Comparison of ENCODE assay signal across 21 cellular contexts in genomic region chrX:21711126-21711847, GRCh38. TPM values are rescaled to one million over a fixed set of nuclear protein-coding genes. Genes with fewer than 3 reads are reported as not detected.
"Had no signal": no experiment of that assay in that cellular context is flagged by ENCODE, and none has a peak within 500 bp of the region (broad histone marks: within the 10 kb centered on the region; RNA-seq: fewer than 3 reads in every experiment).

No MANE protein-coding gene starts in this region.

- H3K9me3 ChIP-seq: body of pancreas, prostate gland, right lobe of liver, upper lobe of right lung had no signal

- H3K36me3 Mint-ChIP-seq: activated CD4-positive, alpha-beta memory T cell treated with anti-CD3 and anti-CD28 coated beads for 36 hours; activated naive CD8-positive, alpha-beta T cell treated with anti-CD3 and anti-CD28 coated beads, Interleukin-2, amount 10 ng/mL, durations not matched to agents 7 days and 5 days; stimulated activated effector memory CD8-positive, alpha-beta T cell treated with anti-CD3 and anti-CD28 coated beads, Interleukin-12 subunit alpha, Interleukin-12 subunit beta, amount 100 ng/mL, for 72 hours; T-cell had no signal

- H3K4me3 Mint-ChIP-seq: activated B cell treated with CpG ODN at 0.5 μM for 24 hours; activated CD4-positive, alpha-beta memory T cell treated with anti-CD3 and anti-CD28 coated beads for 36 hours; activated naive CD8-positive, alpha-beta T cell treated with anti-CD3 and anti-CD28 coated beads, Interleukin-2, amount 10 ng/mL, durations not matched to agents 7 days and 5 days; naive thymus-derived CD8-positive, alpha-beta T cell; stimulated activated effector memory CD8-positive, alpha-beta T cell treated with anti-CD3 and anti-CD28 coated beads, Interleukin-12 subunit alpha, Interleukin-12 subunit beta, amount 100 ng/mL, for 72 hours; T-cell had no signal

- H3K27me3 Mint-ChIP-seq: activated B cell treated with CpG ODN at 0.5 μM for 24 hours; activated CD4-positive, alpha-beta memory T cell treated with anti-CD3 and anti-CD28 coated beads for 36 hours; activated naive CD8-positive, alpha-beta T cell treated with anti-CD3 and anti-CD28 coated beads, Interleukin-2, amount 10 ng/mL, durations not matched to agents 7 days and 5 days; naive thymus-derived CD8-positive, alpha-beta T cell had no signal

- H3K4me2 ChIP-seq: hepatocyte had no signal

- H3K4me1 ChIP-seq: body of pancreas, prostate gland, right lobe of liver, upper lobe of right lung had no signal

- ATAC-seq: body of pancreas; naive thymus-derived CD8-positive, alpha-beta T cell; right lobe of liver; stimulated activated effector memory CD8-positive, alpha-beta T cell treated with anti-CD3 and anti-CD28 coated beads, Interleukin-12 subunit alpha, Interleukin-12 subunit beta, amount 100 ng/mL, for 72 hours; T-cell; upper lobe of right lung had no signal

- H3K27ac ChIP-seq: body of pancreas, hepatocyte, prostate gland, right lobe of liver, upper lobe of right lung had no signal

- H3K4me3 ChIP-seq: body of pancreas, hepatocyte, prostate gland, right lobe of liver, upper lobe of right lung had no signal

- DNase-seq: activated B cell treated with CpG ODN at 0.5 μM for 24 hours; activated CD4-positive, alpha-beta memory T cell treated with anti-CD3 and anti-CD28 coated beads for 36 hours; activated CD4-positive, alpha-beta T cell treated with anti-CD3 and anti-CD28 coated beads for 4 hours; activated naive CD4-positive, alpha-beta T cell treated with Interleukin-2 at 50 U/mL for 16 hours; activated naive CD8-positive, alpha-beta T cell treated with anti-CD3 and anti-CD28 coated beads, Interleukin-2, amount 10 ng/mL, durations not matched to agents 7 days and 5 days; activated T-cell treated with anti-CD3 and anti-CD28 coated beads, Interleukin-2, amount 50 U/mL, for 1 hour; amygdala; body of pancreas; central memory CD4-positive, alpha-beta T cell; naive thymus-derived CD8-positive, alpha-beta T cell; right lobe of liver; stimulated activated CD4-positive, alpha-beta T cell treated with anti-CD3 and anti-CD28 coated beads, Interleukin-4, amount 100 ng/mL, for 24 hours; T-cell; upper lobe of right lung had no signal

- H3K9me3 Mint-ChIP-seq: activated naive CD8-positive, alpha-beta T cell treated with anti-CD3 and anti-CD28 coated beads, Interleukin-2, amount 10 ng/mL, durations not matched to agents 7 days and 5 days; activated T-helper 2 cell treated with anti-CD3 and anti-CD28 coated beads, Interferon-gamma antibody, Interleukin-2, Interleukin-4, amounts not matched to agents 10 μg/mL and 5 μg/mL and 100 μg/mL, durations not matched to agents 14 hours and 24 hours and 36 hours had no signal

- H3K36me3 ChIP-seq: prostate gland, right lobe of liver, upper lobe of right lung had no signal

- H3K27ac Mint-ChIP-seq: activated B cell treated with CpG ODN at 0.5 μM for 24 hours; activated CD4-positive, alpha-beta memory T cell treated with anti-CD3 and anti-CD28 coated beads for 36 hours; activated naive CD8-positive, alpha-beta T cell treated with anti-CD3 and anti-CD28 coated beads, Interleukin-2, amount 10 ng/mL, durations not matched to agents 7 days and 5 days; activated T-helper 2 cell treated with anti-CD3 and anti-CD28 coated beads, Interferon-gamma antibody, Interleukin-2, Interleukin-4, amounts not matched to agents 10 μg/mL and 5 μg/mL and 100 μg/mL, durations not matched to agents 14 hours and 24 hours and 36 hours; naive thymus-derived CD8-positive, alpha-beta T cell; stimulated activated effector memory CD8-positive, alpha-beta T cell treated with anti-CD3 and anti-CD28 coated beads, Interleukin-12 subunit alpha, Interleukin-12 subunit beta, amount 100 ng/mL, for 72 hours; T-cell had no signal

- H3K79me2 ChIP-seq: hepatocyte had no signal

- H3K4me1 Mint-ChIP-seq: activated B cell treated with CpG ODN at 0.5 μM for 24 hours; activated naive CD8-positive, alpha-beta T cell treated with anti-CD3 and anti-CD28 coated beads, Interleukin-2, amount 10 ng/mL, durations not matched to agents 7 days and 5 days; naive thymus-derived CD8-positive, alpha-beta T cell; stimulated activated effector memory CD8-positive, alpha-beta T cell treated with anti-CD3 and anti-CD28 coated beads, Interleukin-12 subunit alpha, Interleukin-12 subunit beta, amount 100 ng/mL, for 72 hours; T-cell had no signal

- H2AFZ ChIP-seq: hepatocyte had no signal

- H3K27me3 ChIP-seq: body of pancreas, hepatocyte, right lobe of liver, upper lobe of right lung had no signal

RNA-seq across cellular contexts. Expression of gene SMPX, which starts 46.6 kb away (rescaled TPM):
- total RNA-seq: activated B cell treated with CpG ODN at 0.5 μM for 24 hours; activated CD4-positive, alpha-beta memory T cell treated with anti-CD3 and anti-CD28 coated beads for 36 hours; activated naive CD8-positive, alpha-beta T cell treated with anti-CD3 and anti-CD28 coated beads, Interleukin-2, amount 10 ng/mL, durations not matched to agents 7 days and 5 days; activated T-helper 2 cell treated with anti-CD3 and anti-CD28 coated beads, Interferon-gamma antibody, Interleukin-2, Interleukin-4, amounts not matched to agents 10 μg/mL and 5 μg/mL and 100 μg/mL, durations not matched to agents 14 hours and 24 hours and 36 hours; body of pancreas; mammary epithelial cell; mononuclear cell; naive thymus-derived CD8-positive, alpha-beta T cell; osteocyte; T-cell; upper lobe of right lung had no signal
- polyA plus RNA-seq: mammary epithelial cell; naive thymus-derived CD8-positive, alpha-beta T cell had no signal

RNA-seq across cellular contexts. Expression of gene KLHL34, which starts 53.2 kb away (rescaled TPM):
- total RNA-seq: body of pancreas, hepatocyte, mammary epithelial cell, osteocyte, upper lobe of right lung had no signal
- polyA plus RNA-seq: hepatocyte, mammary epithelial cell had no signal
